1 cellular context compared by ENCODE assay signal in the genomic region with DNA sequence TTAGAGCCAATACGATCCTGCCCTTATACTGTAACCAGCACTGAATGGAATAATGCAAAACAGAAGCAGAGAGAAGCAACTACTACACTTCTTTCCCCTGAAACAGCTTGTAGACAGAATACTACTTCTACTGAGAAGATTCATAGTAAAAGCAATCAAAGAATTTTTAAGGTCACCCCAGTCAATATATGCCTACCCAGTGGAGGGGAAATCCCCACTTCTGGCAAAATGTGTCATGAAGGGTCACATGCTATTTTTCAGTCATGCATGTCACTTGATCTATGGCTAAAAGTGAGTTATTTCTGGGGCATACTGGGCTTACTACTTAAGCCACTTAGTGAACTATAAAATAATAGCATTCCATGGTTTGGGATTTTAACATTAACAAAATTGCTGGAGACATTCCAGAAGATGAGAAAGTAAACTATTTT.
TF ChIP-seq lines count a peak whose summit lies in the region.

No MANE protein-coding gene starts in this region.

TF ChIP-seq in GM12878, 131 proteins besides CTCF, POLR2A, EP300 and RAD21 (continued from another document):
- TF ChIP-seq, protein P1, sequence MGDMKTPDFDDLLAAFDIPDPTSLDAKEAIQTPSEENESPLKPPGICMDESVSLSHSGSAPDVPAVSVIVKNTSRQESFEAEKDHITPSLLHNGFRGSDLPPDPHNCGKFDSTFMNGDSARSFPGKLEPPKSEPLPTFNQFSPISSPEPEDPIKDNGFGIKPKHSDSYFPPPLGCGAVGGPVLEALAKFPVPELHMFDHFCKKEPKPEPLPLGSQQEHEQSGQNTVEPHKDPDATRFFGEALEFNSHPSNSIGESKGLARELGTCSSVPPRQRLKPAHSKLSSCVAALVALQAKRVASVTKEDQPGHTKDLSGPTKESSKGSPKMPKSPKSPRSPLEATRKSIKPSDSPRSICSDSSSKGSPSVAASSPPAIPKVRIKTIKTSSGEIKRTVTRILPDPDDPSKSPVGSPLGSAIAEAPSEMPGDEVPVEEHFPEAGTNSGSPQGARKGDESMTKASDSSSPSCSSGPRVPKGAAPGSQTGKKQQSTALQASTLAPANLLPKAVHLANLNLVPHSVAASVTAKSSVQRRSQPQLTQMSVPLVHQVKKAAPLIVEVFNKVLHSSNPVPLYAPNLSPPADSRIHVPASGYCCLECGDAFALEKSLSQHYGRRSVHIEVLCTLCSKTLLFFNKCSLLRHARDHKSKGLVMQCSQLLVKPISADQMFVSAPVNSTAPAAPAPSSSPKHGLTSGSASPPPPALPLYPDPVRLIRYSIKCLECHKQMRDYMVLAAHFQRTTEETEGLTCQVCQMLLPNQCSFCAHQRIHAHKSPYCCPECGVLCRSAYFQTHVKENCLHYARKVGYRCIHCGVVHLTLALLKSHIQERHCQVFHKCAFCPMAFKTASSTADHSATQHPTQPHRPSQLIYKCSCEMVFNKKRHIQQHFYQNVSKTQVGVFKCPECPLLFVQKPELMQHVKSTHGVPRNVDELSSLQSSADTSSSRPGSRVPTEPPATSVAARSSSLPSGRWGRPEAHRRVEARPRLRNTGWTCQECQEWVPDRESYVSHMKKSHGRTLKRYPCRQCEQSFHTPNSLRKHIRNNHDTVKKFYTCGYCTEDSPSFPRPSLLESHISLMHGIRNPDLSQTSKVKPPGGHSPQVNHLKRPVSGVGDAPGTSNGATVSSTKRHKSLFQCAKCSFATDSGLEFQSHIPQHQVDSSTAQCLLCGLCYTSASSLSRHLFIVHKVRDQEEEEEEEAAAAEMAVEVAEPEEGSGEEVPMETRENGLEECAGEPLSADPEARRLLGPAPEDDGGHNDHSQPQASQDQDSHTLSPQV (IDR thresholded peaks at IDR 0.05) = peak; percentile 59; the same call in 1 of the 2 replicates
- TF ChIP-seq NBN (IDR thresholded peaks at IDR 0.05) = no peak
- peak; percentile 52; the same call in 1 of the 2 replicates for TF ChIP-seq BCL11A (IDR thresholded peaks at IDR 0.05; ENCODE audit: low read depth, low read length)
- peak; percentile 54 for TF ChIP-seq MTA2 (IDR thresholded peaks at IDR 0.05; ENCODE audit: low read depth)
- TF ChIP-seq, protein P2, sequence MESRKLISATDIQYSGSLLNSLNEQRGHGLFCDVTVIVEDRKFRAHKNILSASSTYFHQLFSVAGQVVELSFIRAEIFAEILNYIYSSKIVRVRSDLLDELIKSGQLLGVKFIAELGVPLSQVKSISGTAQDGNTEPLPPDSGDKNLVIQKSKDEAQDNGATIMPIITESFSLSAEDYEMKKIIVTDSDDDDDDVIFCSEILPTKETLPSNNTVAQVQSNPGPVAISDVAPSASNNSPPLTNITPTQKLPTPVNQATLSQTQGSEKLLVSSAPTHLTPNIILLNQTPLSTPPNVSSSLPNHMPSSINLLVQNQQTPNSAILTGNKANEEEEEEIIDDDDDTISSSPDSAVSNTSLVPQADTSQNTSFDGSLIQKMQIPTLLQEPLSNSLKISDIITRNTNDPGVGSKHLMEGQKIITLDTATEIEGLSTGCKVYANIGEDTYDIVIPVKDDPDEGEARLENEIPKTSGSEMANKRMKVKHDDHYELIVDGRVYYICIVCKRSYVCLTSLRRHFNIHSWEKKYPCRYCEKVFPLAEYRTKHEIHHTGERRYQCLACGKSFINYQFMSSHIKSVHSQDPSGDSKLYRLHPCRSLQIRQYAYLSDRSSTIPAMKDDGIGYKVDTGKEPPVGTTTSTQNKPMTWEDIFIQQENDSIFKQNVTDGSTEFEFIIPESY (IDR thresholded peaks at IDR 0.05) = no peak
- no peak for TF ChIP-seq PAX5 (IDR thresholded peaks at IDR 0.05; ENCODE audit: borderline replicate concordance, low read depth, low read length)
- no peak for TF ChIP-seq JUND (IDR thresholded peaks at IDR 0.05; ENCODE audit: low read depth, low read length)
- TF ChIP-seq YBX1 (IDR thresholded peaks at IDR 0.05) = no peak
- no peak for TF ChIP-seq RCOR1 (conservative IDR thresholded peaks at IDR 0.05; ENCODE audit: low read depth, low read length)
- 0 out of 2 replicates have a peak, but pooled peaks have one; percentile 16 for TF ChIP-seq TBL1XR1 (IDR thresholded peaks at IDR 0.05; ENCODE audit: low read depth, low read length)
- TF ChIP-seq NRF1 (conservative IDR thresholded peaks at IDR 0.05; ENCODE audit: low read depth, low read length) = no peak
- TF ChIP-seq, protein P3, sequence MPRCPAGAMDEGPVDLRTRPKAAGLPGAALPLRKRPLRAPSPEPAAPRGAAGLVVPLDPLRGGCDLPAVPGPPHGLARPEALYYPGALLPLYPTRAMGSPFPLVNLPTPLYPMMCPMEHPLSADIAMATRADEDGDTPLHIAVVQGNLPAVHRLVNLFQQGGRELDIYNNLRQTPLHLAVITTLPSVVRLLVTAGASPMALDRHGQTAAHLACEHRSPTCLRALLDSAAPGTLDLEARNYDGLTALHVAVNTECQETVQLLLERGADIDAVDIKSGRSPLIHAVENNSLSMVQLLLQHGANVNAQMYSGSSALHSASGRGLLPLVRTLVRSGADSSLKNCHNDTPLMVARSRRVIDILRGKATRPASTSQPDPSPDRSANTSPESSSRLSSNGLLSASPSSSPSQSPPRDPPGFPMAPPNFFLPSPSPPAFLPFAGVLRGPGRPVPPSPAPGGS (IDR thresholded peaks at IDR 0.05; ENCODE audit: borderline replicate concordance, insufficient read depth, low read depth, low read length, poor library complexity, severe bottlenecking) = peak; percentile 22
- TF ChIP-seq, protein P4, sequence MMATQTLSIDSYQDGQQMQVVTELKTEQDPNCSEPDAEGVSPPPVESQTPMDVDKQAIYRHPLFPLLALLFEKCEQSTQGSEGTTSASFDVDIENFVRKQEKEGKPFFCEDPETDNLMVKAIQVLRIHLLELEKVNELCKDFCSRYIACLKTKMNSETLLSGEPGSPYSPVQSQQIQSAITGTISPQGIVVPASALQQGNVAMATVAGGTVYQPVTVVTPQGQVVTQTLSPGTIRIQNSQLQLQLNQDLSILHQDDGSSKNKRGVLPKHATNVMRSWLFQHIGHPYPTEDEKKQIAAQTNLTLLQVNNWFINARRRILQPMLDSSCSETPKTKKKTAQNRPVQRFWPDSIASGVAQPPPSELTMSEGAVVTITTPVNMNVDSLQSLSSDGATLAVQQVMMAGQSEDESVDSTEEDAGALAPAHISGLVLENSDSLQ (IDR thresholded peaks at IDR 0.05) = peak; percentile 87
- TF ChIP-seq KDM1A (IDR thresholded peaks at IDR 0.05; ENCODE audit: borderline replicate concordance) = no peak
- TF ChIP-seq FOXM1 (IDR thresholded peaks at IDR 0.05; ENCODE audit: low read depth, low read length) = 0 out of 2 replicates have a peak, but pooled peaks have one; percentile 73
- TF ChIP-seq NR2F1 (conservative IDR thresholded peaks at IDR 0.05) = peak; percentile 76
- no peak for TF ChIP-seq POLR2AphosphoS2 (IDR thresholded peaks at IDR 0.05; ENCODE audit: low read depth, low read length)
- TF ChIP-seq FOS (IDR thresholded peaks at IDR 0.05; ENCODE audit: borderline replicate concordance, extremely low read depth, insufficient read length) = no peak
- peak; percentile 90 for TF ChIP-seq RAD51 (IDR thresholded peaks at IDR 0.05)
- TF ChIP-seq KAT2A (conservative IDR thresholded peaks at IDR 0.05; ENCODE audit: control insufficient read depth, low read depth, low read length) = no peak
- TF ChIP-seq, protein P5, sequence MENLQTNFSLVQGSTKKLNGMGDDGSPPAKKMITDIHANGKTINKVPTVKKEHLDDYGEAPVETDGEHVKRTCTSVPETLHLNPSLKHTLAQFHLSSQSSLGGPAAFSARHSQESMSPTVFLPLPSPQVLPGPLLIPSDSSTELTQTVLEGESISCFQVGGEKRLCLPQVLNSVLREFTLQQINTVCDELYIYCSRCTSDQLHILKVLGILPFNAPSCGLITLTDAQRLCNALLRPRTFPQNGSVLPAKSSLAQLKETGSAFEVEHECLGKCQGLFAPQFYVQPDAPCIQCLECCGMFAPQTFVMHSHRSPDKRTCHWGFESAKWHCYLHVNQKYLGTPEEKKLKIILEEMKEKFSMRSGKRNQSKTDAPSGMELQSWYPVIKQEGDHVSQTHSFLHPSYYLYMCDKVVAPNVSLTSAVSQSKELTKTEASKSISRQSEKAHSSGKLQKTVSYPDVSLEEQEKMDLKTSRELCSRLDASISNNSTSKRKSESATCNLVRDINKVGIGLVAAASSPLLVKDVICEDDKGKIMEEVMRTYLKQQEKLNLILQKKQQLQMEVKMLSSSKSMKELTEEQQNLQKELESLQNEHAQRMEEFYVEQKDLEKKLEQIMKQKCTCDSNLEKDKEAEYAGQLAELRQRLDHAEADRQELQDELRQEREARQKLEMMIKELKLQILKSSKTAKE (IDR thresholded peaks at IDR 0.05; ENCODE audit: low read depth, poor library complexity, severe bottlenecking) = peak; percentile 63
- TF ChIP-seq, protein P6, sequence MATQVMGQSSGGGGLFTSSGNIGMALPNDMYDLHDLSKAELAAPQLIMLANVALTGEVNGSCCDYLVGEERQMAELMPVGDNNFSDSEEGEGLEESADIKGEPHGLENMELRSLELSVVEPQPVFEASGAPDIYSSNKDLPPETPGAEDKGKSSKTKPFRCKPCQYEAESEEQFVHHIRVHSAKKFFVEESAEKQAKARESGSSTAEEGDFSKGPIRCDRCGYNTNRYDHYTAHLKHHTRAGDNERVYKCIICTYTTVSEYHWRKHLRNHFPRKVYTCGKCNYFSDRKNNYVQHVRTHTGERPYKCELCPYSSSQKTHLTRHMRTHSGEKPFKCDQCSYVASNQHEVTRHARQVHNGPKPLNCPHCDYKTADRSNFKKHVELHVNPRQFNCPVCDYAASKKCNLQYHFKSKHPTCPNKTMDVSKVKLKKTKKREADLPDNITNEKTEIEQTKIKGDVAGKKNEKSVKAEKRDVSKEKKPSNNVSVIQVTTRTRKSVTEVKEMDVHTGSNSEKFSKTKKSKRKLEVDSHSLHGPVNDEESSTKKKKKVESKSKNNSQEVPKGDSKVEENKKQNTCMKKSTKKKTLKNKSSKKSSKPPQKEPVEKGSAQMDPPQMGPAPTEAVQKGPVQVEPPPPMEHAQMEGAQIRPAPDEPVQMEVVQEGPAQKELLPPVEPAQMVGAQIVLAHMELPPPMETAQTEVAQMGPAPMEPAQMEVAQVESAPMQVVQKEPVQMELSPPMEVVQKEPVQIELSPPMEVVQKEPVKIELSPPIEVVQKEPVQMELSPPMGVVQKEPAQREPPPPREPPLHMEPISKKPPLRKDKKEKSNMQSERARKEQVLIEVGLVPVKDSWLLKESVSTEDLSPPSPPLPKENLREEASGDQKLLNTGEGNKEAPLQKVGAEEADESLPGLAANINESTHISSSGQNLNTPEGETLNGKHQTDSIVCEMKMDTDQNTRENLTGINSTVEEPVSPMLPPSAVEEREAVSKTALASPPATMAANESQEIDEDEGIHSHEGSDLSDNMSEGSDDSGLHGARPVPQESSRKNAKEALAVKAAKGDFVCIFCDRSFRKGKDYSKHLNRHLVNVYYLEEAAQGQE (IDR thresholded peaks at IDR 0.05; ENCODE audit: low read depth, low read length) = no peak
- TF ChIP-seq HDAC2 (IDR thresholded peaks at IDR 0.05) = no peak
- peak; percentile 37 for TF ChIP-seq MEF2B (IDR thresholded peaks at IDR 0.05; ENCODE audit: partially characterized antibody, poor library complexity, severe bottlenecking)
- no peak for TF ChIP-seq WRNIP1 (IDR thresholded peaks at IDR 0.05; ENCODE audit: borderline replicate concordance, low read depth, low read length)
- peak; percentile 15; the same call in 1 of the 2 replicates for TF ChIP-seq SMC3 (IDR thresholded peaks at IDR 0.05; ENCODE audit: borderline replicate concordance, low read length)
- TF ChIP-seq, protein P7, sequence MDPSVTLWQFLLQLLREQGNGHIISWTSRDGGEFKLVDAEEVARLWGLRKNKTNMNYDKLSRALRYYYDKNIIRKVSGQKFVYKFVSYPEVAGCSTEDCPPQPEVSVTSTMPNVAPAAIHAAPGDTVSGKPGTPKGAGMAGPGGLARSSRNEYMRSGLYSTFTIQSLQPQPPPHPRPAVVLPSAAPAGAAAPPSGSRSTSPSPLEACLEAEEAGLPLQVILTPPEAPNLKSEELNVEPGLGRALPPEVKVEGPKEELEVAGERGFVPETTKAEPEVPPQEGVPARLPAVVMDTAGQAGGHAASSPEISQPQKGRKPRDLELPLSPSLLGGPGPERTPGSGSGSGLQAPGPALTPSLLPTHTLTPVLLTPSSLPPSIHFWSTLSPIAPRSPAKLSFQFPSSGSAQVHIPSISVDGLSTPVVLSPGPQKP (IDR thresholded peaks at IDR 0.05; ENCODE audit: low read depth, low read length) = no peak
- TF ChIP-seq ZZZ3 (IDR thresholded peaks at IDR 0.05; ENCODE audit: control insufficient read depth, insufficient read length, low read depth) = no peak
